ENCODE assay signal across 1 cellular context in the genomic region with DNA sequence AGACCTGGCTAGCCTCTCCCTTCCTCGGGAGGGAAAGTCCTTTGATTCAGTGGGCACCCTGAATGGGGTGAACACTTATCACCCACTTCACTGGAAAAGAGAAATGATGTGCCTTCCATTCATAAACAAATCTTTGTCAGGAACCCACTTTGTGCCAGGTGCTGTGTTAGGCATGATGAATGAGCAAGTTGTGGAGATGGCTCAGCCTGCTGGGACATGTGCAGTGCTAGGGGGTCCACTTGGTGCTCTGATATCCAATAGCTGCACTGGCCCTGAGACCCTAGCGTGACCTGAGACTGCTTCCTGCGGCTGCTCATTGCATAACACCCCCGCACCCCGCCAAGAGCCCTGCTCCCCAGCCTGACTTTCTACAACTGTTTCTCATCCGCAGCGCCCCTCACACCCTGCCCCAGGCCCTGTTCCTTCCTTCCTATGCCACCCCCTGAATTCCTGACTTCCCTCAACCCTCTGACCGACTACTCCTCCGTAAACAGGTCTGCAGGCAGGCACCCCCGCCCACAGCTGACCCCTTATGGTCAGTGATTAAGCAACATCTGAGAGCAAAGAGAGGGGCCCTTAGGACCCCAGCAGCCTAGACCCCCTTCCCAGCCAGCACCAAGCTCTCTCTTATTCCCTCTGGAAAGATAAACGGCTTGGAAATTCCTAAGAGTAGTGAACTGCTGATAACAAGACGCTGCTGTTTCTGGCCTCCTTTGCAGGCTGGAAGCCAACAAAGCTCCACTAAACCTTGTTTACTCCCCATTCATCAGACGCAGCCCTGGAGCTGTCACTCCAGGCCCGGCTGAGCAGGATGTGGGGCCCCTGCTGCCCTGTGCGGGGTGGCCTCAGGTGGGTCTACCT.
TF ChIP-seq lines count a peak whose summit lies in the region.

No MANE protein-coding gene starts in this region.

TF ChIP-seq in GM23338, 12 proteins besides CTCF, POLR2A, EP300 and RAD21 (continued from another document):
- TF ChIP-seq, protein P1, sequence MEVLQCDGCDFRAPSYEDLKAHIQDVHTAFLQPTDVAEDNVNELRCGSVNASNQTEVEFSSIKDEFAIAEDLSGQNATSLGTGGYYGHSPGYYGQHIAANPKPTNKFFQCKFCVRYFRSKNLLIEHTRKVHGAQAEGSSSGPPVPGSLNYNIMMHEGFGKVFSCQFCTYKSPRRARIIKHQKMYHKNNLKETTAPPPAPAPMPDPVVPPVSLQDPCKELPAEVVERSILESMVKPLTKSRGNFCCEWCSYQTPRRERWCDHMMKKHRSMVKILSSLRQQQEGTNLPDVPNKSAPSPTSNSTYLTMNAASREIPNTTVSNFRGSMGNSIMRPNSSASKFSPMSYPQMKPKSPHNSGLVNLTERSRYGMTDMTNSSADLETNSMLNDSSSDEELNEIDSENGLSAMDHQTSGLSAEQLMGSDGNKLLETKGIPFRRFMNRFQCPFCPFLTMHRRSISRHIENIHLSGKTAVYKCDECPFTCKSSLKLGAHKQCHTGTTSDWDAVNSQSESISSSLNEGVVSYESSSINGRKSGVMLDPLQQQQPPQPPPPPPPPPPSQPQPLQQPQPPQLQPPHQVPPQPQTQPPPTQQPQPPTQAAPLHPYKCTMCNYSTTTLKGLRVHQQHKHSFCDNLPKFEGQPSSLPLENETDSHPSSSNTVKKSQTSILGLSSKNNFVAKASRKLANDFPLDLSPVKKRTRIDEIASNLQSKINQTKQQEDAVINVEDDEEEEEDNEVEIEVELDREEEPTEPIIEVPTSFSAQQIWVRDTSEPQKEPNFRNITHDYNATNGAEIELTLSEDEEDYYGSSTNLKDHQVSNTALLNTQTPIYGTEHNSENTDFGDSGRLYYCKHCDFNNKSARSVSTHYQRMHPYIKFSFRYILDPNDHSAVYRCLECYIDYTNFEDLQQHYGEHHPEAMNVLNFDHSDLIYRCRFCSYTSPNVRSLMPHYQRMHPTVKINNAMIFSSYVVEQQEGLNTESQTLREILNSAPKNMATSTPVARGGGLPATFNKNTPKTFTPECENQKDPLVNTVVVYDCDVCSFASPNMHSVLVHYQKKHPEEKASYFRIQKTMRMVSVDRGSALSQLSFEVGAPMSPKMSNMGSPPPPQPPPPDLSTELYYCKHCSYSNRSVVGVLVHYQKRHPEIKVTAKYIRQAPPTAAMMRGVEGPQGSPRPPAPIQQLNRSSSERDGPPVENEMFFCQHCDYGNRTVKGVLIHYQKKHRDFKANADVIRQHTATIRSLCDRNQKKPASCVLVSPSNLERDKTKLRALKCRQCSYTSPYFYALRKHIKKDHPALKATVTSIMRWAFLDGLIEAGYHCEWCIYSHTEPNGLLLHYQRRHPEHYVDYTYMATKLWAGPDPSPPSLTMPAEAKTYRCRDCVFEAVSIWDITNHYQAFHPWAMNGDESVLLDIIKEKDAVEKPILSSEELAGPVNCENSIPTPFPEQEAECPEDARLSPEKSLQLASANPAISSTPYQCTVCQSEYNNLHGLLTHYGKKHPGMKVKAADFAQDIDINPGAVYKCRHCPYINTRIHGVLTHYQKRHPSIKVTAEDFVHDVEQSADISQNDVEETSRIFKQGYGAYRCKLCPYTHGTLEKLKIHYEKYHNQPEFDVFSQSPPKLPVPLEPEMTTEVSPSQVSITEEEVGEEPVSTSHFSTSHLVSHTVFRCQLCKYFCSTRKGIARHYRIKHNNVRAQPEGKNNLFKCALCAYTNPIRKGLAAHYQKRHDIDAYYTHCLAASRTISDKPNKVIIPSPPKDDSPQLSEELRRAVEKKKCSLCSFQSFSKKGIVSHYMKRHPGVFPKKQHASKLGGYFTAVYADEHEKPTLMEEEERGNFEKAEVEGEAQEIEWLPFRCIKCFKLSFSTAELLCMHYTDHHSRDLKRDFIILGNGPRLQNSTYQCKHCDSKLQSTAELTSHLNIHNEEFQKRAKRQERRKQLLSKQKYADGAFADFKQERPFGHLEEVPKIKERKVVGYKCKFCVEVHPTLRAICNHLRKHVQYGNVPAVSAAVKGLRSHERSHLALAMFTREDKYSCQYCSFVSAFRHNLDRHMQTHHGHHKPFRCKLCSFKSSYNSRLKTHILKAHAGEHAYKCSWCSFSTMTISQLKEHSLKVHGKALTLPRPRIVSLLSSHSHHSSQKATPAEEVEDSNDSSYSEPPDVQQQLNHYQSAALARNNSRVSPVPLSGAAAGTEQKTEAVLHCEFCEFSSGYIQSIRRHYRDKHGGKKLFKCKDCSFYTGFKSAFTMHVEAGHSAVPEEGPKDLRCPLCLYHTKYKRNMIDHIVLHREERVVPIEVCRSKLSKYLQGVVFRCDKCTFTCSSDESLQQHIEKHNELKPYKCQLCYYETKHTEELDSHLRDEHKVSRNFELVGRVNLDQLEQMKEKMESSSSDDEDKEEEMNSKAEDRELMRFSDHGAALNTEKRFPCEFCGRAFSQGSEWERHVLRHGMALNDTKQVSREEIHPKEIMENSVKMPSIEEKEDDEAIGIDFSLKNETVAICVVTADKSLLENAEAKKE (CRISPR knock-in tag; IDR thresholded peaks at IDR 0.05), result no peak
- no peak for TF ChIP-seq STAT1 (IDR thresholded peaks at IDR 0.05; ENCODE audit: unreplicated experiment)
TF ChIP-seq in GM23338: peak in this region for 0.
